In the genomic region with DNA sequence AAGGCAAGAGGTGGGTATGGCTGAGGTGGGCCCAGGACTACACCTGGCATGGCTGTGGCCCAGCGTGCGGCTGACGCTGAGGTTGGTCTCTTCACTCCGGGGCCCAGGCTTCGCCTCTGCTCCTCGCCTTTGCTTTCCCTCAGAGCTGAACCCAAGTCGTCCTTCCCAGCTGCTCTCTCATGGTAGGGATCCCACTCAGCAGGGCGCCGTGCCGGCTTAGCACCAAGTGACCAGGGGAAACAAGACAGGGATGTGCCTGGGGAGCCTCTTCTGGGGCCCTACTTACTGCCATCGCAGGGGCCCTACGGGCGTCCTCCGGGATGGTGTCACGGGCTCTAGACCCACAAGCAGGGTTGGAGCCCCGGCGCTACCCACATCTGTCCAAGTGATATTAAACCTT, we compare ENCODE assay signal across 16 cellular contexts.
DNase-seq lines count a peak whose midpoint lies in the region; ATAC-seq and TF ChIP-seq lines count a peak whose summit lies in the region.
"Had no signal": no experiment of that assay in that cellular context is flagged by ENCODE, and none has a peak within 500 bp of the region (broad histone marks: within the 10 kb centered on the region; RNA-seq: fewer than 3 reads in every experiment).

No MANE protein-coding gene starts in this region.

- H3K36me3 ChIP-seq in GM23338 (ENCODE audit: insufficient read depth) (no peaks in the 10 kb centered on the region), RWPE2 (ENCODE audit: low read depth) (no peaks in the 10 kb centered on the region), aorta (ENCODE audit: control insufficient read depth in 1 of 2, insufficient read depth in 2 of 2, low read length in 1 of 2) (no peaks in the 10 kb centered on the region)
- H3K36me3 ChIP-seq: BLaER1 had no signal

- DNase-seq in GM23338 (ENCODE audit: low spot score) (no peak), RWPE2 (ENCODE audit: low spot score) (no peak), islet precursor cell (peak; percentile 33), aorta (no peak), RPMI8226 (no peak), NCI-H2196 (lab: John Stamatoyannopoulos, UW; ENCODE audit: unreplicated experiment) (no peak)
- no peak for DNase-seq in activated T-helper 2 cell treated with anti-CD3 and anti-CD28 coated beads, Interferon-gamma antibody, Interleukin-2, Interleukin-4, amounts not matched to agents 10 μg/mL and 5 μg/mL and 100 μg/mL, durations not matched to agents 14 hours and 24 hours and 36 hours (ENCODE audit: low spot score)
- DNase-seq: 8988T; CD4-positive, alpha-beta memory T cell; DMS153; DMS79; GDM1; H9 had no signal

- H3K27ac ChIP-seq in GM23338 (ENCODE audit: low read depth) (no peak overlapping the region), RWPE2 (ENCODE audit: poor library complexity, severe bottlenecking) (peak overlapping the region; percentile 90), aorta (ENCODE audit: low read depth in 1 of 2, low read length in 2 of 2) (no peak overlapping the region)
- H3K27ac ChIP-seq: BLaER1, HL-60 had no signal

- H3K36me3 Mint-ChIP-seq in GM23338 (ENCODE audit: low read depth): no peaks in the 10 kb centered on the region
- no peaks in the 10 kb centered on the region for H3K36me3 Mint-ChIP-seq in activated T-helper 2 cell treated with anti-CD3 and anti-CD28 coated beads, Interferon-gamma antibody, Interleukin-2, Interleukin-4, amounts not matched to agents 10 μg/mL and 5 μg/mL and 100 μg/mL, durations not matched to agents 14 hours and 24 hours and 36 hours (ENCODE audit: low read depth)
- H3K36me3 Mint-ChIP-seq: CD14-positive monocyte; CD4-positive, alpha-beta memory T cell had no signal

- H2AFZ ChIP-seq in GM23338: peak overlapping the region; percentile 83; the same call in 1 of the 2 replicates

- H3K27me3 ChIP-seq in GM23338 (ENCODE audit: insufficient read depth): no peaks in the 10 kb centered on the region
- no peaks in the 10 kb centered on the region for H3K27me3 ChIP-seq in RWPE2 (ENCODE audit: insufficient read depth, poor library complexity, severe bottlenecking)
- no peaks in the 10 kb centered on the region for H3K27me3 ChIP-seq in aorta (ENCODE audit: control insufficient read depth in 1 of 2, insufficient read depth in 2 of 2, low read length in 1 of 2)
- H3K27me3 ChIP-seq: BLaER1 had no signal

- no peak overlapping the region for H3K4me2 ChIP-seq in GM23338
- H3K4me2 ChIP-seq: BLaER1 had no signal

- peaks cover 5% of the 10 kb centered on the region for H3K27me3 Mint-ChIP-seq in GM23338 (ENCODE audit: insufficient read depth, low read depth, poor library complexity)
- no peaks in the 10 kb centered on the region for H3K27me3 Mint-ChIP-seq in activated T-helper 2 cell treated with anti-CD3 and anti-CD28 coated beads, Interferon-gamma antibody, Interleukin-2, Interleukin-4, amounts not matched to agents 10 μg/mL and 5 μg/mL and 100 μg/mL, durations not matched to agents 14 hours and 24 hours and 36 hours (ENCODE audit: low read depth)

- no peak for TF ChIP-seq CTCF in GM23338 (conservative IDR thresholded peaks at IDR 0.05; ENCODE audit: low read depth in 2 of 2)
- no peak for TF ChIP-seq CTCF in RWPE2 (IDR thresholded peaks at IDR 0.05; ENCODE audit: poor library complexity, severe bottlenecking)

- no peaks in the 10 kb centered on the region for H3K79me2 ChIP-seq in GM23338 (replicated peaks; ENCODE audit: insufficient read depth)

- H3K4me1 ChIP-seq in GM23338 (ENCODE audit: insufficient read depth) (no peaks in the 10 kb centered on the region), RWPE2 (ENCODE audit: insufficient read depth, poor library complexity, severe bottlenecking) (peaks cover 14% of the 10 kb centered on the region), aorta (ENCODE audit: control insufficient read depth in 1 of 2, insufficient read depth in 2 of 2, low read length in 2 of 2) (no peaks in the 10 kb centered on the region)

- intact Hi-C loops in aorta (cut with DNase I): no loop called here
- intact Hi-C loops in activated T-helper 2 cell treated with anti-CD3 and anti-CD28 coated beads, Interferon-gamma antibody, Interleukin-2, Interleukin-4, amounts not matched to agents 10 μg/mL and 5 μg/mL and 100 μg/mL, durations not matched to agents 14 hours and 24 hours and 36 hours (cut with micrococcal nuclease): no loop called here

- ATAC-seq in GM23338 (no peak), RWPE2 (ENCODE audit: low read depth) (no peak), aorta (ENCODE audit: low FRiP score) (peak; percentile 31)

- no peaks in the 10 kb centered on the region for H4K20me1 ChIP-seq in GM23338 (replicated peaks; ENCODE audit: insufficient read depth)
- H4K20me1 ChIP-seq: BLaER1 had no signal

- no peaks in the 10 kb centered on the region for H3K9me2 ChIP-seq in GM23338 (ENCODE audit: insufficient read depth)

- H3K27ac Mint-ChIP-seq in GM23338: no peak overlapping the region
- H3K27ac Mint-ChIP-seq in activated T-helper 2 cell treated with anti-CD3 and anti-CD28 coated beads, Interferon-gamma antibody, Interleukin-2, Interleukin-4, amounts not matched to agents 10 μg/mL and 5 μg/mL and 100 μg/mL, durations not matched to agents 14 hours and 24 hours and 36 hours: no peak overlapping the region
- H3K27ac Mint-ChIP-seq: CD14-positive monocyte, H9 had no signal

- H3K4me1 Mint-ChIP-seq in GM23338: peaks cover 7% of the 10 kb centered on the region; the same call in 2 of the 3 replicates
- H3K4me1 Mint-ChIP-seq in activated T-helper 2 cell treated with anti-CD3 and anti-CD28 coated beads, Interferon-gamma antibody, Interleukin-2, Interleukin-4, amounts not matched to agents 10 μg/mL and 5 μg/mL and 100 μg/mL, durations not matched to agents 14 hours and 24 hours and 36 hours (ENCODE audit: low read depth): peaks cover 24% of the 10 kb centered on the region

- WGBS in aorta, 2 donors: 94 to 95% methylated on average over 17 of the region's 17 CpGs

- H3K9me3 Mint-ChIP-seq in GM23338: no peaks in the 10 kb centered on the region; the same call in 2 of the 3 replicates
- peaks cover 3% of the 10 kb centered on the region for H3K9me3 Mint-ChIP-seq in activated T-helper 2 cell treated with anti-CD3 and anti-CD28 coated beads, Interferon-gamma antibody, Interleukin-2, Interleukin-4, amounts not matched to agents 10 μg/mL and 5 μg/mL and 100 μg/mL, durations not matched to agents 14 hours and 24 hours and 36 hours
- H3K9me3 Mint-ChIP-seq: CD4-positive, alpha-beta memory T cell had no signal

- no peaks in the 10 kb centered on the region for H3F3A ChIP-seq in GM23338 (replicated peaks; ENCODE audit: low read depth)

- H3K4me3 Mint-ChIP-seq in GM23338: no peak overlapping the region
- H3K4me3 Mint-ChIP-seq in activated T-helper 2 cell treated with anti-CD3 and anti-CD28 coated beads, Interferon-gamma antibody, Interleukin-2, Interleukin-4, amounts not matched to agents 10 μg/mL and 5 μg/mL and 100 μg/mL, durations not matched to agents 14 hours and 24 hours and 36 hours (ENCODE audit: low read depth): no peak overlapping the region
- H3K4me3 Mint-ChIP-seq: CD14-positive monocyte; CD4-positive, alpha-beta memory T cell; H9 had no signal

- H3K9me3 ChIP-seq in RWPE2 (ENCODE audit: severe bottlenecking) (peaks cover 2% of the 10 kb centered on the region), aorta (ENCODE audit: control insufficient read depth, low read length) (no peaks in the 10 kb centered on the region)

- no peak overlapping the region for H3K4me3 ChIP-seq in GM23338
- H3K4me3 ChIP-seq in RWPE2 (ENCODE audit: severe bottlenecking): no peak overlapping the region
- no peak overlapping the region for H3K4me3 ChIP-seq in aorta (ENCODE audit: low read length in 2 of 2)
- H3K4me3 ChIP-seq: BLaER1 had no signal

TF ChIP-seq in GM23338, 12 proteins besides CTCF, POLR2A, EP300 and RAD21 (continues in another document):
- TF ChIP-seq STAT1 (IDR thresholded peaks at IDR 0.05; ENCODE audit: unreplicated experiment): no peak
